ENCODE assay signal across 17 cellular contexts in genomic region chr7:44012081-44012480, GRCh38. TPM values are rescaled to one million over a fixed set of nuclear protein-coding genes. Genes with fewer than 3 reads are reported as not detected.
"Had no signal": no experiment of that assay in that cellular context is flagged by ENCODE, and none has a peak within 500 bp of the region (broad histone marks: within the 10 kb centered on the region; RNA-seq: fewer than 3 reads in every experiment).

No MANE protein-coding gene starts in this region.

RNA-seq across cellular contexts. Expression of gene SPDYE1, which starts 14.4 kb away (rescaled TPM):
- total RNA-seq: activated naive CD4-positive, alpha-beta T cell treated with anti-CD3 and anti-CD28 coated beads for 36 hours; activated naive CD4-positive, alpha-beta T cell treated with anti-CD3 and anti-CD28 coated beads, Interleukin-2, amount 50 U/mL, for 72 hours; activated naive CD8-positive, alpha-beta T cell treated with anti-CD3 and anti-CD28 coated beads for 36 hours; activated T-cell treated with anti-CD3 and anti-CD28 coated beads, Interleukin-2, amount 50 U/mL, for 4 hours; activated T-cell treated with anti-CD3 and anti-CD28 coated beads, Interleukin-2, amount 50 U/mL, for 72 hours; activated T-helper 1 cell treated with anti-CD3 and anti-CD28 coated beads, Interleukin-12 subunit alpha, Interleukin-12 subunit beta, Interleukin-2, Interleukin-4 antibody, amounts not matched to agents 30 ng/mL and 10 ng/mL and 1 ng/mL, durations not matched to agents 14 hours and 24 hours and 36 hours; activated T-helper 17 cell treated with anti-CD3 and anti-CD28 coated beads, Interleukin-2, amount 50 U/mL, for 72 hours; activated T-helper 2 cell treated with anti-CD3 and anti-CD28 coated beads, Interferon-gamma antibody, Interleukin-2, Interleukin-4, amounts not matched to agents 10 μg/mL and 5 μg/mL and 100 μg/mL, durations not matched to agents 14 hours and 24 hours and 36 hours; aorta; ascending aorta; astrocyte; body of pancreas; breast epithelium; bronchial epithelial cell; cardiac muscle cell; chondrocyte had no signal
- polyA plus RNA-seq: adrenal gland had no signal

RNA-seq across cellular contexts. Expression of gene PGAM2, which starts 53.3 kb away (rescaled TPM):
- total RNA-seq: ascending aorta had no signal
